ENCODE assay signal across 25 cellular contexts in the genomic region with DNA sequence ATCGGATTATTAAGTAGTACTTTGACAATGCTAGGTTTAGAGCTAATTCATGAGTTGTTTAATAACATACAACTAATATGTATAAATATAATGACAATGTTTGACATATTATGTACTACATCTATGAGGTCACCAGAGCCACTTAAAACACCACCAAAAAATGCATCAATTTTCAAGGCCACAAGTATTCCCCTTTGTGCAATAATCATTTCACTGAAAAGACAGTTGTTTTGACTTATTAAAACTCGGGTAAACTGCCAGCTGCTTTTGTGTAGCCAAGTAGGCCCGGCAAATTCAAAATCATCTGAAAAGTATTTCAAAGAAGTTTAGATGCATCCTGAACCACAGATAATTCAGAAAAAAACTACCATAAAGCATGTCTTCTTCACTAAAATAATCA.
"Had no signal": no experiment of that assay in that cellular context is flagged by ENCODE, and none has a peak within 500 bp of the region (broad histone marks: within the 10 kb centered on the region; RNA-seq: fewer than 3 reads in every experiment).

No MANE protein-coding gene starts in this region.

- H3K27ac Mint-ChIP-seq: memory B cell; mesothelial cell of epicardium; natural killer cell treated with Interleukin-12 subunit alpha and Interleukin-12 subunit beta and Interleukin-15 and Interleukin-18, amount 100 ng/mL, for 72 hours; stimulated activated memory B cell treated with anti-CD40 and anti-IgM and Interleukin-4, amounts not matched to agents 10 μg/mL and 1 μg/mL and 100 μg/mL, for 72 hours; stimulated activated naive CD8-positive, alpha-beta T cell treated with anti-CD3 and anti-CD28 coated beads, Interleukin-15, Interleukin-2, amounts not matched to agents 100 ng/mL and 50 ng/mL, for 24 hours had no signal

- H3K9me3 Mint-ChIP-seq: natural killer cell treated with Interleukin-12 subunit alpha and Interleukin-12 subunit beta and Interleukin-15 and Interleukin-18, amount 100 ng/mL, for 72 hours; stimulated activated naive CD8-positive, alpha-beta T cell treated with anti-CD3 and anti-CD28 coated beads, Interleukin-15, Interleukin-2, amounts not matched to agents 100 ng/mL and 50 ng/mL, for 24 hours had no signal

- H3K27me3 Mint-ChIP-seq: memory B cell; natural killer cell treated with Interleukin-12 subunit alpha and Interleukin-12 subunit beta and Interleukin-15 and Interleukin-18, amount 100 ng/mL, for 72 hours; stimulated activated memory B cell treated with anti-CD40 and anti-IgM and Interleukin-4, amounts not matched to agents 10 μg/mL and 1 μg/mL and 100 μg/mL, for 72 hours; stimulated activated naive CD8-positive, alpha-beta T cell treated with anti-CD3 and anti-CD28 coated beads, Interleukin-15, Interleukin-2, amounts not matched to agents 100 ng/mL and 50 ng/mL, for 24 hours had no signal

- H3K4me3 Mint-ChIP-seq: memory B cell; mesothelial cell of epicardium; natural killer cell treated with Interleukin-12 subunit alpha and Interleukin-12 subunit beta and Interleukin-15 and Interleukin-18, amount 100 ng/mL, for 72 hours; stimulated activated memory B cell treated with anti-CD40 and anti-IgM and Interleukin-4, amounts not matched to agents 10 μg/mL and 1 μg/mL and 100 μg/mL, for 72 hours; stimulated activated naive CD8-positive, alpha-beta T cell treated with anti-CD3 and anti-CD28 coated beads, Interleukin-15, Interleukin-2, amounts not matched to agents 100 ng/mL and 50 ng/mL, for 24 hours had no signal

- H3K4me1 Mint-ChIP-seq: mesothelial cell of epicardium had no signal

- ATAC-seq: left cardiac atrium; lower lobe of right lung; natural killer cell treated with Interleukin-12 subunit alpha and Interleukin-12 subunit beta and Interleukin-15 and Interleukin-18, amount 100 ng/mL, for 72 hours; psoas muscle; stimulated activated memory B cell treated with anti-CD40 and anti-IgM and Interleukin-4, amounts not matched to agents 10 μg/mL and 1 μg/mL and 100 μg/mL, for 72 hours had no signal

- DNase-seq: cortex of kidney; dorsolateral prefrontal cortex; effector CD8-positive, alpha-beta T cell; foreskin melanocyte; head of caudate nucleus; kidney; left cardiac atrium; left ventricle myocardium inferior; lower lobe of right lung; occipital lobe; psoas muscle; retina; right lobe of liver; spleen; stimulated activated CD4-positive, alpha-beta T cell treated with anti-CD3 and anti-CD28 coated beads, Interleukin-15, amount 100 ng/mL, for 24 hours; stimulated activated CD4-positive, alpha-beta T cell treated with anti-CD3 and anti-CD28 coated beads, Interleukin-1b, Interleukin-23, amount 100 ng/mL, for 48 hours; stimulated activated CD4-positive, alpha-beta T cell treated with anti-CD3 and anti-CD28 coated beads, Interleukin-4, amount 100 ng/mL, for 24 hours; tibial artery; upper lobe of left lung; uterus had no signal
